ENCODE assay signal across 1 cellular context in genomic region chr11:64268687-64269379, GRCh38.
TF ChIP-seq lines count a peak whose summit lies in the region.

No MANE protein-coding gene starts in this region.

TF ChIP-seq in PFSK-1, 5 proteins besides CTCF, POLR2A, EP300 and RAD21 (continued from another document):
- TF ChIP-seq REST (IDR thresholded peaks at IDR 0.05; ENCODE audit: insufficient read depth in 1 of 2, low read depth in 2 of 2, low read length in 2 of 2), result 0 out of 4 replicates have a peak, but pooled peaks of 1 of the 2 experiments have one; percentile 25
- TF ChIP-seq FOXP2 (optimal IDR thresholded peaks at IDR 0.05; ENCODE audit: borderline replicate concordance, extremely low read depth, extremely low read length, insufficient read depth), result no peak
